9 cellular contexts compared by ENCODE assay signal in genomic region chr15:85482896-85483295, GRCh38.
DNase-seq lines count a peak whose midpoint lies in the region; ATAC-seq and TF ChIP-seq lines count a peak whose summit lies in the region.
"Had no signal": no experiment of that assay in that cellular context is flagged by ENCODE, and none has a peak within 500 bp of the region (broad histone marks: within the 10 kb centered on the region; RNA-seq: fewer than 3 reads in every experiment).

No MANE protein-coding gene starts in this region.

- CTCF ChIA-PET in GM10248 (lab: Yijun Ruan, JAX) = no interaction called here

- H3K36me3 Mint-ChIP-seq in memory B cell = peaks cover 4% of the 10 kb centered on the region

- peaks cover 49% of the 10 kb centered on the region for H3K4me1 Mint-ChIP-seq in memory B cell

- peak overlapping the region; percentile 29; the same call in 1 of the 2 replicates for H3K27ac ChIP-seq in HL-60 (replicated peaks)

- H3K27me3 ChIP-seq in HL-60 (ENCODE audit: insufficient read depth, poor library complexity, severe bottlenecking) = no peaks in the 10 kb centered on the region

- no peaks in the 10 kb centered on the region for H3K9me3 Mint-ChIP-seq in memory B cell

- H3K4me3 ChIP-seq in AG09309 (ENCODE audit: control insufficient read depth, low read depth, low read length) (no peak overlapping the region), HL-60 (replicated peaks; ENCODE audit: insufficient read depth, low read length) (no peak overlapping the region), astrocyte of the spinal cord (ENCODE audit: low read depth, low read length) (no peak overlapping the region)

- DNase-seq in AG09309 (ENCODE audit: low read depth) (peak; percentile 74), HL-60 (ENCODE audit: low read depth in 1 of 2, low spot score in 1 of 2) (peak in 1 of 2 experiments; percentile 55), astrocyte of the spinal cord (ENCODE audit: low read depth, low spot score) (peak; percentile 87), memory B cell (ENCODE audit: low spot score in 2 of 2) (peak in 1 of 2 donors; percentile 18), amygdala (lab: John Stamatoyannopoulos, UW) (no peak), GM10248 (ENCODE audit: extremely low spot score) (no peak)
- DNase-seq: right cardiac atrium had no signal

- H3K27me3 Mint-ChIP-seq in memory B cell = no peaks in the 10 kb centered on the region

- ATAC-seq in memory B cell (ENCODE audit: low read depth) (peak; percentile 76), HG02678 (IDR thresholded peaks at IDR 0.05; ENCODE audit: unreplicated experiment) (no peak), HG03439 (IDR thresholded peaks at IDR 0.05; ENCODE audit: unreplicated experiment) (no peak)

- no peak for TF ChIP-seq CTCF in AG09309 (IDR thresholded peaks at IDR 0.05; ENCODE audit: control insufficient read depth, insufficient read depth, low read depth, low read length, missing control alignments)
- no peak for TF ChIP-seq CTCF in HL-60 (IDR thresholded peaks at IDR 0.05; ENCODE audit: insufficient read depth, low read length)
- no peak for TF ChIP-seq CTCF in astrocyte of the spinal cord (IDR thresholded peaks at IDR 0.05; ENCODE audit: low read depth, low read length)
- TF ChIP-seq CTCF in GM10248 (IDR thresholded peaks at IDR 0.05; ENCODE audit: control extremely low read depth, extremely low read depth, low read depth, missing control alignments) = no peak

- POLR2A ChIA-PET in GM10248 (lab: Yijun Ruan, JAX) = no interaction called here

- H3K4me3 Mint-ChIP-seq in memory B cell = peak overlapping the region; percentile 30

- in situ Hi-C loops in astrocyte of the spinal cord (cut with HindIII; ENCODE audit: low sequenced_read_pairs) = no loop called here

- peak overlapping the region; percentile 88 for H3K27ac Mint-ChIP-seq in memory B cell

Comparison
In these comparisons a context has a peak if more than half of its experiments do, and no peak if none do; other contexts are left out.
1. DNase-seq: peak in AG09309 (single experiment) and astrocyte of the spinal cord (single experiment); none in amygdala (0 of 56) and GM10248 (single experiment).